ENCODE assay signal across 8 cellular contexts in genomic region chr17:75077072-75077489, GRCh38. TPM values are rescaled to one million over a fixed set of nuclear protein-coding genes. Genes with fewer than 3 reads are reported as not detected.
DNase-seq lines count a peak whose midpoint lies in the region; TF ChIP-seq lines count a peak whose summit lies in the region.

No MANE protein-coding gene starts in this region.

- H3K14ac ChIP-seq in neuronal stem cell (ENCODE audit: low read length) = no peak overlapping the region

- H3K4ac ChIP-seq in neuronal stem cell (ENCODE audit: low read length) = no peak overlapping the region

- H3K27ac ChIP-seq in BLaER1 treated with 17β-estradiol and CSF1 and Interleukin-3, amounts not matched to agents 10 nM and 100 nM = peak overlapping the region in 4 of 11 experiments; percentile 51 to 80 (median 74); a peak in 6 of 22 replicates
- H3K27ac ChIP-seq in HUES6 (ENCODE audit: low read depth, low read length) (no peak overlapping the region), endodermal cell (ENCODE audit: low read depth, low read length) (no peak overlapping the region), neuronal stem cell (replicated peaks; ENCODE audit: low read length) (no peak overlapping the region)

- no peaks in the 10 kb centered on the region for H3K27me3 Mint-ChIP-seq in endodermal cell (ENCODE audit: insufficient read depth)

- no peak overlapping the region for H4K91ac ChIP-seq in neuronal stem cell (ENCODE audit: low read depth, low read length, poor library complexity)

- peak overlapping the region; percentile 39 for H2BK5ac ChIP-seq in neuronal stem cell (ENCODE audit: low read length)

- peak overlapping the region in 6 of 11 experiments; percentile 28 to 66 (median 63); a peak in 7 of 22 replicates for H3K9ac ChIP-seq in BLaER1 treated with 17β-estradiol and CSF1 and Interleukin-3, amounts not matched to agents 10 nM and 100 nM
- H3K9ac ChIP-seq in HUES6 (ENCODE audit: low read length) (no peak overlapping the region), endodermal cell (ENCODE audit: extremely low read depth, low read length, poor library complexity, severe bottlenecking) (no peak overlapping the region), neuronal stem cell (ENCODE audit: low read depth, low read length, poor library complexity) (no peak overlapping the region)

- DNase-seq in endodermal cell = peak; percentile 77
- no peak for DNase-seq in neuronal stem cell (ENCODE audit: low spot score)
- no peak for DNase-seq in NCI-H82 (lab: John Stamatoyannopoulos, UW)
- no peak for DNase-seq in effector CD8-positive, alpha-beta T cell (lab: John Stamatoyannopoulos, UW)
- DNase-seq in midbrain (lab: John Stamatoyannopoulos, UW) = no peak
- DNase-seq in GDM1 (lab: John Stamatoyannopoulos, UW) = no peak

- peak overlapping the region; percentile 8 for H2AK5ac ChIP-seq in neuronal stem cell (ENCODE audit: low read depth, low read length)

- no peak overlapping the region for H3K23ac ChIP-seq in neuronal stem cell (ENCODE audit: low read depth, low read length, poor library complexity)

- H3K4me2 ChIP-seq in BLaER1 treated with 17β-estradiol and CSF1 and Interleukin-3, amounts not matched to agents 10 nM and 100 nM = peak overlapping the region; percentile 60 to 95 (median 82)
- H3K4me2 ChIP-seq in neuronal stem cell (ENCODE audit: insufficient read depth, low read length, poor library complexity, severe bottlenecking) = no peak overlapping the region

- peak overlapping the region; percentile 31 for H3K4me3 Mint-ChIP-seq in endodermal cell

- H3K79me1 ChIP-seq in neuronal stem cell (ENCODE audit: low read depth, low read length) = no peaks in the 10 kb centered on the region

- peaks cover 0 to 42% (median 33%) of the 10 kb centered on the region in 11 experiments; a peak in 21 of 22 replicates for H3K27me3 ChIP-seq in BLaER1 treated with 17β-estradiol and CSF1 and Interleukin-3, amounts not matched to agents 10 nM and 100 nM
- H3K27me3 ChIP-seq in HUES6 (ENCODE audit: control insufficient read depth, insufficient read depth, low read length) = no peaks in the 10 kb centered on the region
- H3K27me3 ChIP-seq in endodermal cell (ENCODE audit: control insufficient read depth, insufficient read depth, low read length, poor library complexity, severe bottlenecking) = no peaks in the 10 kb centered on the region
- peaks cover 0 to under 1% (median 0%) of the 10 kb centered on the region in 3 experiments for H3K27me3 ChIP-seq in neuronal stem cell (ENCODE audit: control insufficient read depth in 3 of 3, insufficient read depth in 3 of 3, low read depth in 1 of 3, low read length in 3 of 3)

- peaks cover 18% of the 10 kb centered on the region for H3K4me1 Mint-ChIP-seq in endodermal cell

- no peak overlapping the region for H3K27ac Mint-ChIP-seq in endodermal cell

- H3K36me3 ChIP-seq in BLaER1 treated with 17β-estradiol and CSF1 and Interleukin-3, amounts not matched to agents 10 nM and 100 nM = no peaks in the 10 kb centered on the region
- H3K36me3 ChIP-seq in HUES6 (ENCODE audit: control insufficient read depth, insufficient read depth, low read length) (no peaks in the 10 kb centered on the region), endodermal cell (ENCODE audit: control insufficient read depth, insufficient read depth, low read length) (no peaks in the 10 kb centered on the region), neuronal stem cell (replicated peaks in 1 of 2; ENCODE audit: control insufficient read depth in 2 of 2, insufficient read depth in 2 of 2, low read length in 2 of 2) (no peaks in the 10 kb centered on the region)

- H3K9me3 ChIP-seq in BLaER1 treated with 17β-estradiol and CSF1 and Interleukin-3, amounts not matched to agents 10 nM and 100 nM (replicated peaks in 1 of 11) = no peaks in the 10 kb centered on the region
- H3K9me3 ChIP-seq in HUES6 (ENCODE audit: control insufficient read depth, insufficient read depth, low read depth, low read length) (no peaks in the 10 kb centered on the region), endodermal cell (ENCODE audit: control insufficient read depth, low read length) (no peaks in the 10 kb centered on the region), neuronal stem cell (replicated peaks in 1 of 2; ENCODE audit: control insufficient read depth in 2 of 2, insufficient read depth in 1 of 2, low read depth in 1 of 2, low read length in 2 of 2) (no peaks in the 10 kb centered on the region)

- no peaks in the 10 kb centered on the region for H3K36me3 Mint-ChIP-seq in endodermal cell (ENCODE audit: low read depth)

- peak; percentile 40 for TF ChIP-seq CTCF in endodermal cell (conservative IDR thresholded peaks at IDR 0.05)

- H3K18ac ChIP-seq in neuronal stem cell (ENCODE audit: low read length) = no peak overlapping the region

- peak overlapping the region in 5 of 10 experiments; percentile 3 to 62 (median 34); a peak in 7 of 20 replicates for H3K4me3 ChIP-seq in BLaER1 treated with 17β-estradiol and CSF1 and Interleukin-3, amounts not matched to agents 10 nM and 100 nM
- H3K4me3 ChIP-seq in HUES6 (ENCODE audit: low read depth, low read length) = peak overlapping the region; percentile 13; the same call in 1 of the 2 replicates
- no peak overlapping the region for H3K4me3 ChIP-seq in endodermal cell (ENCODE audit: low read length)
- no peak overlapping the region for H3K4me3 ChIP-seq in neuronal stem cell (ENCODE audit: low read length in 2 of 2)

- H4K8ac ChIP-seq in neuronal stem cell (ENCODE audit: low read depth, low read length) = no peak overlapping the region

- no peak overlapping the region for H2BK15ac ChIP-seq in neuronal stem cell (ENCODE audit: low read length)

- H2AFZ ChIP-seq in neuronal stem cell (ENCODE audit: low read length) = no peak overlapping the region

- no peak overlapping the region for H2BK120ac ChIP-seq in neuronal stem cell (ENCODE audit: low read depth, low read length)

- H3K4me1 ChIP-seq in BLaER1 treated with 17β-estradiol and CSF1 and Interleukin-3, amounts not matched to agents 10 nM and 100 nM = peaks cover 33 to 83% (median 52%) of the 10 kb centered on the region in 10 experiments
- H3K4me1 ChIP-seq in HUES6 (ENCODE audit: control insufficient read depth, insufficient read depth, low read length) (peaks cover 26% of the 10 kb centered on the region), endodermal cell (ENCODE audit: control insufficient read depth, insufficient read depth, low read length) (peaks cover 9% of the 10 kb centered on the region), neuronal stem cell (ENCODE audit: control insufficient read depth in 2 of 2, insufficient read depth in 1 of 2, low read depth in 1 of 2, low read length in 2 of 2) (peaks cover 8% of the 10 kb centered on the region in 2 donors)

- no peaks in the 10 kb centered on the region for H4K20me1 ChIP-seq in BLaER1 treated with 17β-estradiol and CSF1 and Interleukin-3, amounts not matched to agents 10 nM and 100 nM

- WGBS in endodermal cell (ENCODE audit: insufficient coverage in 1 of 2, insufficient read length in 1 of 2), 2 experiments = 95% methylated on average over 28 to 30 of the region's 30 CpGs
- WGBS in neuronal stem cell (ENCODE audit: extremely low coverage in 2 of 2, insufficient read length in 2 of 2, insufficient replicate concordance in 1 of 2), 2 donors = no CpG with 5 or more reads among the region's 30 CpGs

- peak overlapping the region; percentile 41 for H2BK12ac ChIP-seq in neuronal stem cell (ENCODE audit: low read length)

- H3K9me3 Mint-ChIP-seq in endodermal cell = no peaks in the 10 kb centered on the region

RNA-seq across cellular contexts. Expression of gene SLC16A5, which starts 10.7 kb away (rescaled TPM):
- total RNA-seq in endodermal cell = 10 to 100 TPM; 28.8 to 54.0 TPM
- 10.8 TPM for polyA plus RNA-seq in endodermal cell (2013, experiment 1 of 2)
- polyA plus RNA-seq in endodermal cell (2013, experiment 2 of 2) = 7.6 TPM
- 7.7 TPM for polyA plus RNA-seq in neuronal stem cell (2013, experiment 1 of 2)
- 7.9 TPM for polyA plus RNA-seq in neuronal stem cell (2013, experiment 2 of 2)

RNA-seq across cellular contexts. Expression of gene KCTD2, which starts 30.1 kb away (rescaled TPM):
- 10 to 100 TPM; 27.7 to 32.8 TPM for total RNA-seq in endodermal cell
- polyA plus RNA-seq in endodermal cell (2013, experiment 1 of 2) = 29.2 TPM
- polyA plus RNA-seq in endodermal cell (2013, experiment 2 of 2) = 25.5 TPM
- polyA plus RNA-seq in neuronal stem cell (2013, experiment 1 of 2) = 24.7 TPM
- polyA plus RNA-seq in neuronal stem cell (2013, experiment 2 of 2) = 24.7 TPM

RNA-seq across cellular contexts. Expression of gene ATP5PD, which starts 30.3 kb away (rescaled TPM):
- total RNA-seq in endodermal cell = 100 to 1,000 TPM; 244 to 295 TPM
- polyA plus RNA-seq in endodermal cell (2013, experiment 1 of 2) = 203 TPM
- polyA plus RNA-seq in endodermal cell (2013, experiment 2 of 2) = 189 TPM
- polyA plus RNA-seq in neuronal stem cell (2013, experiment 1 of 2) = 310 TPM
- polyA plus RNA-seq in neuronal stem cell (2013, experiment 2 of 2) = 301 TPM

RNA-seq across cellular contexts. Expression of gene ARMC7, which starts 32.7 kb away (rescaled TPM):
- 10 to 100 TPM; 20.0 to 26.6 TPM for total RNA-seq in endodermal cell
- 14.0 TPM for polyA plus RNA-seq in endodermal cell (2013, experiment 1 of 2)
- 12.3 TPM for polyA plus RNA-seq in endodermal cell (2013, experiment 2 of 2)
- polyA plus RNA-seq in neuronal stem cell (2013, experiment 1 of 2) = 7.3 TPM
- polyA plus RNA-seq in neuronal stem cell (2013, experiment 2 of 2) = 6.9 TPM

RNA-seq across cellular contexts. Expression of gene NT5C, which starts 54.5 kb away (rescaled TPM):
- total RNA-seq in endodermal cell = 10 to 100 TPM; 69.1 to 80.3 TPM
- polyA plus RNA-seq in endodermal cell (2013, experiment 1 of 2) = 71.1 TPM
- 57.0 TPM for polyA plus RNA-seq in endodermal cell (2013, experiment 2 of 2)
- polyA plus RNA-seq in neuronal stem cell (2013, experiment 1 of 2) = 59.9 TPM
- polyA plus RNA-seq in neuronal stem cell (2013, experiment 2 of 2) = 58.9 TPM

Comparison
In these comparisons a context has a peak if more than half of its experiments do, and no peak if none do; other contexts are left out.
1. H3K9ac ChIP-seq: peak in BLaER1 treated with 17β-estradiol and CSF1 and Interleukin-3, amounts not matched to agents 10 nM and 100 nM (6 of 11); none in HUES6 (single experiment), endodermal cell (single experiment) and neuronal stem cell (single experiment).